Comparison of ENCODE assay signal across 8 cellular contexts in the genomic region with DNA sequence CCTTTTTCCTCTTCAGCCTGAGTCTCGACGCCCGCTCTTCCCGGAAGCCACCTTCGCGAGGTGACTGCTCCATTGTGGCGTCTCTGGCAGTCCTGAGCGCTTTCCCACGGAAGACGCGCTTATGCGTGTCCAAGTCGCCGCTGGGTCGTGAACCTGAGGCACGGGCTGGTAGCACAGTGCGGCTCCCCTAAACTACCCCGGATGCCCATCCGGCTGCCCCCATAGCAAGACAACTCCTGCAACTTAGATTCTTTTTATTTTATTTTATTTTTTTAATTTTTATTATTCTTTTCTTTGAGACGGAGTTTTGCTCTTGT. TPM values are rescaled to one million over a fixed set of nuclear protein-coding genes. Genes with fewer than 3 reads are reported as not detected.
DNase-seq lines count a peak whose midpoint lies in the region; ATAC-seq, FAIRE-seq and TF ChIP-seq lines count a peak whose summit lies in the region.

No MANE protein-coding gene starts in this region.

- no peaks in the 10 kb centered on the region for H3K9me3 Mint-ChIP-seq in activated T-cell treated with anti-CD3 and anti-CD28 coated beads, Interleukin-2, amount 50 U/mL, for 24 hours
- H3K9me3 Mint-ChIP-seq in activated naive CD4-positive, alpha-beta T cell treated with anti-CD3 and anti-CD28 coated beads, Interleukin-2, amount 50 U/mL, for 72 hours = no peaks in the 10 kb centered on the region

- peak overlapping the region; percentile 64 to 81 for H3K4me3 ChIP-seq in kidney (ENCODE audit: low read length in 2 of 2)
- H3K4me3 ChIP-seq in tibial artery = peak overlapping the region; percentile 60 to 88

- H3K9ac ChIP-seq in kidney (ENCODE audit: low read length in 2 of 2) = peak overlapping the region; percentile 44 to 77

- peak overlapping the region; percentile 89 to 94 for H3K27ac ChIP-seq in kidney (ENCODE audit: low read depth in 2 of 2, low read length in 2 of 2)
- peak overlapping the region; percentile 84 to 86 for H3K27ac ChIP-seq in tibial artery

- peaks cover 39% of the 10 kb centered on the region for H3K4me1 Mint-ChIP-seq in activated T-cell treated with anti-CD3 and anti-CD28 coated beads, Interleukin-2, amount 50 U/mL, for 24 hours (ENCODE audit: low read depth)

- H3K9me3 ChIP-seq in kidney (ENCODE audit: control insufficient read depth in 1 of 2, low read length in 2 of 2) (no peaks in the 10 kb centered on the region), tibial artery (no peaks in the 10 kb centered on the region)

- peaks cover 0 to 4% of the 10 kb centered on the region in 2 donors for H3K36me3 ChIP-seq in kidney (ENCODE audit: control insufficient read depth in 1 of 2, insufficient read depth in 2 of 2, low read length in 2 of 2)
- H3K36me3 ChIP-seq in tibial artery = no peaks in the 10 kb centered on the region

- no peak for DNase-seq in activated T-cell treated with anti-CD3 and anti-CD28 coated beads, Interleukin-2, amount 50 U/mL, for 24 hours
- DNase-seq in activated T-cell treated with anti-CD3 and anti-CD28 coated beads, Interleukin-2, amount 50 U/mL, for 48 hours = no peak
- DNase-seq in activated naive CD4-positive, alpha-beta T cell treated with anti-CD3 and anti-CD28 coated beads, Interleukin-2, amount 50 U/mL, for 72 hours (ENCODE audit: low spot score in 2 of 2) = no peak
- DNase-seq in kidney (no peak), tibial artery (no peak), RCC 7860 (ENCODE audit: low spot score) (no peak)

- TF ChIP-seq CTCF in kidney (IDR thresholded peaks at IDR 0.05; ENCODE audit: borderline replicate concordance, extremely low read depth, insufficient read depth) = no peak
- TF ChIP-seq CTCF in tibial artery (IDR thresholded peaks at IDR 0.05) = no peak

- ATAC-seq in activated naive CD4-positive, alpha-beta T cell treated with anti-CD3 and anti-CD28 coated beads, Interleukin-2, amount 50 U/mL, for 72 hours = peak in 1 of 2 donors; percentile 29
- ATAC-seq in HG03378 (IDR thresholded peaks at IDR 0.05; ENCODE audit: unreplicated experiment) = no peak
- no peak for ATAC-seq in GM18873 (IDR thresholded peaks at IDR 0.05; ENCODE audit: low FRiP score, unreplicated experiment)

- H3K27me3 Mint-ChIP-seq in activated T-cell treated with anti-CD3 and anti-CD28 coated beads, Interleukin-2, amount 50 U/mL, for 24 hours = no peaks in the 10 kb centered on the region

- H3K27me3 ChIP-seq in tibial artery = no peaks in the 10 kb centered on the region

- peak overlapping the region; percentile 92 for H3K27ac Mint-ChIP-seq in activated T-cell treated with anti-CD3 and anti-CD28 coated beads, Interleukin-2, amount 50 U/mL, for 24 hours
- H3K27ac Mint-ChIP-seq in activated naive CD4-positive, alpha-beta T cell treated with anti-CD3 and anti-CD28 coated beads, Interleukin-2, amount 50 U/mL, for 72 hours = peak overlapping the region; percentile 79 to 88

- FAIRE-seq in kidney (lab: Jason Lieb, UNC) (no peak), RCC 7860 (lab: Jason Lieb, UNC) (no peak)

- H3K4me3 Mint-ChIP-seq in activated T-cell treated with anti-CD3 and anti-CD28 coated beads, Interleukin-2, amount 50 U/mL, for 24 hours = peak overlapping the region; percentile 81

- H3K4me1 ChIP-seq in kidney (ENCODE audit: control insufficient read depth in 1 of 2, insufficient read depth in 1 of 2, low read depth in 1 of 2, low read length in 2 of 2) (peaks cover 17 to 21% of the 10 kb centered on the region in 2 donors), tibial artery (peaks cover 0 to 41% (median 23%) of the 10 kb centered on the region in 4 donors)

- intact Hi-C loops in kidney (cut with DNase I) = no loop called here
- intact Hi-C loops in tibial artery (cut with DNase I; ENCODE audit: low total_unique reads) = loop anchor here (2.0 to 10.0 kb wide), 2 partner anchors 27 to 153 kb away; a partner anchor contains a TSS

- peaks cover 3% of the 10 kb centered on the region for H3K36me3 Mint-ChIP-seq in activated T-cell treated with anti-CD3 and anti-CD28 coated beads, Interleukin-2, amount 50 U/mL, for 24 hours (ENCODE audit: low read depth)
- no peaks in the 10 kb centered on the region for H3K36me3 Mint-ChIP-seq in activated naive CD4-positive, alpha-beta T cell treated with anti-CD3 and anti-CD28 coated beads, Interleukin-2, amount 50 U/mL, for 72 hours

RNA-seq across cellular contexts. Expression of a gene that starts 2.1 kb away (rescaled TPM):
- total RNA-seq in activated naive CD4-positive, alpha-beta T cell treated with anti-CD3 and anti-CD28 coated beads, Interleukin-2, amount 50 U/mL, for 72 hours = under 1 TPM; 0.43 to 0.48 TPM
- 32.9 TPM for total RNA-seq in kidney
- polyA plus RNA-seq in kidney (ENCODE audit: insufficient read depth, low read depth, low replicate concordance) = 19.1 TPM

RNA-seq across cellular contexts. Expression of a gene that starts 7.2 kb away (rescaled TPM):
- 1 to 10 TPM; 9.7 to 9.8 TPM for total RNA-seq in activated naive CD4-positive, alpha-beta T cell treated with anti-CD3 and anti-CD28 coated beads, Interleukin-2, amount 50 U/mL, for 72 hours
- total RNA-seq in kidney = 35.1 TPM
- polyA plus RNA-seq in kidney (ENCODE audit: insufficient read depth, low read depth, low replicate concordance) = 44.4 TPM

RNA-seq across cellular contexts. Expression of a gene that starts 26.3 kb away (rescaled TPM):
- total RNA-seq in activated naive CD4-positive, alpha-beta T cell treated with anti-CD3 and anti-CD28 coated beads, Interleukin-2, amount 50 U/mL, for 72 hours = 10 to 100 TPM; 69.0 to 97.7 TPM
- total RNA-seq in kidney = 24.0 TPM
- polyA plus RNA-seq in kidney (ENCODE audit: insufficient read depth, low read depth, low replicate concordance) = 5.0 TPM

Comparison
In these comparisons a context has a peak if more than half of its experiments do, and no peak if none do; other contexts are left out.
1. RNA of a gene that starts 2.1 kb away (total RNA-seq): 32.9 TPM in kidney (single experiment); 0.43 to 0.48 TPM in activated naive CD4-positive, alpha-beta T cell treated with anti-CD3 and anti-CD28 coated beads, Interleukin-2, amount 50 U/mL, for 72 hours; every median in the first group is over 10 times any median in the second.